Comparison of ENCODE assay signal across 22 cellular contexts in the genomic region with DNA sequence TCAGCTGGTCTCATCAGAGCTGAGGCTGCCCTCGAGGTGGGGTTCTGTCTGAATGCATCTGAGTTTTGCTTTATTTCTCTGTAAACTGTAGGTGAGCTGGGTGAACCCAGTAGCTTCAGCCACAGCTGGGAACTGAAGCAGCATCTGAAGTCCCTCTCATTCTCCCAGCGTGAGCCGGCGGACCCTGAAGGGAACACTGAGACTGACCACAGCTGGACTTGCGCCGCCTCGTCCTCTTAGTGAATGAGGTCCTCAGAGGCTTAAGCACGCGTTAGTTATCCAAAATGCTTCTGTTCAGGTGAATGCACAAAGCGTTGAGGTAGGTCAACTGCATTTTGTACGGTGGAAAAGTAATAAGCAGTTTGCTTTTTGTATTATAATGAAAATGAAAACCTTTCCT.
"Had no signal": no experiment of that assay in that cellular context is flagged by ENCODE, and none has a peak within 500 bp of the region (broad histone marks: within the 10 kb centered on the region; RNA-seq: fewer than 3 reads in every experiment).

No MANE protein-coding gene starts in this region.

- H3K27me3 ChIP-seq: ascending aorta, esophagus squamous epithelium, left lung, right lobe of liver, stomach, upper lobe of right lung had no signal

- DNase-seq: activated CD4-positive, alpha-beta T cell treated with anti-CD3 and anti-CD28 coated beads, Interleukin-2, amount 10 ng/mL, durations not matched to agents 7 days and 5 days; activated CD8-positive, alpha-beta memory T cell treated with anti-CD3 and anti-CD28 coated beads, Interleukin-2, amount 50 U/mL, for 48 hours; activated effector memory CD4-positive, alpha-beta T cell treated with Interleukin-2 at 50 U/mL for 16 hours; activated naive CD4-positive, alpha-beta T cell treated with anti-CD3 and anti-CD28 coated beads, Interleukin-2, amount 50 U/mL, for 16 hours; activated T-cell treated with anti-CD3 and anti-CD28 coated beads, Interleukin-2, amount 50 U/mL, for 48 hours; cerebellar nuclear complex; cortex of kidney; effector CD4-positive, alpha-beta T cell; esophagus squamous epithelium; hippocampal formation; left lung; mammary epithelial cell; right lobe of liver; small intestine; stimulated activated CD4-positive, alpha-beta T cell treated with anti-CD3 and anti-CD28 coated beads, Interleukin-4, amount 100 ng/mL, for 24 hours; stomach; T1000; upper lobe of right lung had no signal

- FAIRE-seq: endothelial cell of umbilical vein, keratinocyte, small intestine had no signal

- H3K4me3 ChIP-seq: ascending aorta, esophagus squamous epithelium, left lung, right lobe of liver, stomach, upper lobe of right lung had no signal

- ATAC-seq: left lung; right lobe of liver; stimulated activated effector memory CD8-positive, alpha-beta T cell treated with anti-CD3 and anti-CD28 coated beads, Interleukin-12 subunit alpha, Interleukin-12 subunit beta, amount 100 ng/mL, for 72 hours; upper lobe of right lung had no signal

- H3K4me3 Mint-ChIP-seq: activated CD4-positive, alpha-beta T cell treated with anti-CD3 and anti-CD28 coated beads, Interleukin-2, amount 10 ng/mL, durations not matched to agents 7 days and 5 days; stimulated activated effector memory CD8-positive, alpha-beta T cell treated with anti-CD3 and anti-CD28 coated beads, Interleukin-12 subunit alpha, Interleukin-12 subunit beta, amount 100 ng/mL, for 72 hours had no signal

- H3K36me3 Mint-ChIP-seq: stimulated activated effector memory CD8-positive, alpha-beta T cell treated with anti-CD3 and anti-CD28 coated beads, Interleukin-12 subunit alpha, Interleukin-12 subunit beta, amount 100 ng/mL, for 72 hours had no signal

- H3K36me3 ChIP-seq: ascending aorta, esophagus squamous epithelium, left lung, right lobe of liver, upper lobe of right lung had no signal

- H3K27ac Mint-ChIP-seq: activated CD4-positive, alpha-beta T cell treated with anti-CD3 and anti-CD28 coated beads, Interleukin-2, amount 10 ng/mL, durations not matched to agents 7 days and 5 days; stimulated activated effector memory CD8-positive, alpha-beta T cell treated with anti-CD3 and anti-CD28 coated beads, Interleukin-12 subunit alpha, Interleukin-12 subunit beta, amount 100 ng/mL, for 72 hours had no signal

- H3K9me3 ChIP-seq: ascending aorta, esophagus squamous epithelium, left lung, right lobe of liver, stomach, upper lobe of right lung had no signal

- H3K27me3 Mint-ChIP-seq: activated CD4-positive, alpha-beta T cell treated with anti-CD3 and anti-CD28 coated beads, Interleukin-2, amount 10 ng/mL, durations not matched to agents 7 days and 5 days had no signal

- H3K27ac ChIP-seq: right lobe of liver had no signal

- H3K4me1 ChIP-seq: right lobe of liver had no signal

- H3K9me3 Mint-ChIP-seq: activated CD4-positive, alpha-beta T cell treated with anti-CD3 and anti-CD28 coated beads, Interleukin-2, amount 10 ng/mL, durations not matched to agents 7 days and 5 days; stimulated activated effector memory CD8-positive, alpha-beta T cell treated with anti-CD3 and anti-CD28 coated beads, Interleukin-12 subunit alpha, Interleukin-12 subunit beta, amount 100 ng/mL, for 72 hours had no signal
